ENCODE assay signal across 1 cellular context in the genomic region with DNA sequence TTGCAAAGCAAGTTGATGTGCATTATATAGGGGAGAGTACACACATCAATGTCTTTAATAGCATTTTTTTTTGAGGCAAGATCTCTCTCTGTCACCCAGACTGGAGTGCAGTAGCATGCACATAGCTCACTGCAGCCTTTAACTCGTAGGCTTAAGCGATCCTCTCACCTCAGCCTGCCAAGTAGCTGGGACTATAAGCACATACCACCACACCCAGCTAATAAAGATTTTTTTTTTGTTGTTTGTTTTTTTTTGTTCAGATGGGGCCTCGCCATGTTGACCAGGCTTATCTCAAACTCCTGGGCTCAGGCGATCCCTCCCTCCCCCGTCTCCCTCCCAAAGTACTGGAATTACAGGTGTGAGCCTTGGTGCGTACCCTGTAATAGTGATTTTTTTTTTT.
TF ChIP-seq lines count a peak whose summit lies in the region.

No MANE protein-coding gene starts in this region.

TF ChIP-seq in HEK293, 187 proteins besides CTCF, POLR2A, EP300 and RAD21 (continued from another document and continues in another):
- TF ChIP-seq, protein P1, sequence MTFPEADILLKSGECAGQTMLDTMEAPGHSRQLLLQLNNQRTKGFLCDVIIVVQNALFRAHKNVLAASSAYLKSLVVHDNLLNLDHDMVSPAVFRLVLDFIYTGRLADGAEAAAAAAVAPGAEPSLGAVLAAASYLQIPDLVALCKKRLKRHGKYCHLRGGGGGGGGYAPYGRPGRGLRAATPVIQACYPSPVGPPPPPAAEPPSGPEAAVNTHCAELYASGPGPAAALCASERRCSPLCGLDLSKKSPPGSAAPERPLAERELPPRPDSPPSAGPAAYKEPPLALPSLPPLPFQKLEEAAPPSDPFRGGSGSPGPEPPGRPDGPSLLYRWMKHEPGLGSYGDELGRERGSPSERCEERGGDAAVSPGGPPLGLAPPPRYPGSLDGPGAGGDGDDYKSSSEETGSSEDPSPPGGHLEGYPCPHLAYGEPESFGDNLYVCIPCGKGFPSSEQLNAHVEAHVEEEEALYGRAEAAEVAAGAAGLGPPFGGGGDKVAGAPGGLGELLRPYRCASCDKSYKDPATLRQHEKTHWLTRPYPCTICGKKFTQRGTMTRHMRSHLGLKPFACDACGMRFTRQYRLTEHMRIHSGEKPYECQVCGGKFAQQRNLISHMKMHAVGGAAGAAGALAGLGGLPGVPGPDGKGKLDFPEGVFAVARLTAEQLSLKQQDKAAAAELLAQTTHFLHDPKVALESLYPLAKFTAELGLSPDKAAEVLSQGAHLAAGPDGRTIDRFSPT (tag by site-specific recombination; IDR thresholded peaks at IDR 0.05), result no peak
- TF ChIP-seq KLF10 (tag by site-specific recombination; IDR thresholded peaks at IDR 0.05), result no peak
- no peak for TF ChIP-seq ZNF157 (tag by site-specific recombination; IDR thresholded peaks at IDR 0.05)
- TF ChIP-seq ZNF121 (tag by site-specific recombination; IDR thresholded peaks at IDR 0.05), result no peak
- TF ChIP-seq ZNF311 (tag by site-specific recombination; IDR thresholded peaks at IDR 0.05; ENCODE audit: borderline replicate concordance), result no peak
- 0 out of 2 replicates have a peak, but pooled peaks have one; percentile 36 for TF ChIP-seq ZXDB (tag by site-specific recombination; IDR thresholded peaks at IDR 0.05)
- no peak for TF ChIP-seq ZNF221 (tag by site-specific recombination; IDR thresholded peaks at IDR 0.05; ENCODE audit: borderline replicate concordance)
- TF ChIP-seq, protein P2, sequence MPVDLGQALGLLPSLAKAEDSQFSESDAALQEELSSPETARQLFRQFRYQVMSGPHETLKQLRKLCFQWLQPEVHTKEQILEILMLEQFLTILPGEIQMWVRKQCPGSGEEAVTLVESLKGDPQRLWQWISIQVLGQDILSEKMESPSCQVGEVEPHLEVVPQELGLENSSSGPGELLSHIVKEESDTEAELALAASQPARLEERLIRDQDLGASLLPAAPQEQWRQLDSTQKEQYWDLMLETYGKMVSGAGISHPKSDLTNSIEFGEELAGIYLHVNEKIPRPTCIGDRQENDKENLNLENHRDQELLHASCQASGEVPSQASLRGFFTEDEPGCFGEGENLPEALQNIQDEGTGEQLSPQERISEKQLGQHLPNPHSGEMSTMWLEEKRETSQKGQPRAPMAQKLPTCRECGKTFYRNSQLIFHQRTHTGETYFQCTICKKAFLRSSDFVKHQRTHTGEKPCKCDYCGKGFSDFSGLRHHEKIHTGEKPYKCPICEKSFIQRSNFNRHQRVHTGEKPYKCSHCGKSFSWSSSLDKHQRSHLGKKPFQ (tag by site-specific recombination; IDR thresholded peaks at IDR 0.05), result no peak
- TF ChIP-seq, protein P3, sequence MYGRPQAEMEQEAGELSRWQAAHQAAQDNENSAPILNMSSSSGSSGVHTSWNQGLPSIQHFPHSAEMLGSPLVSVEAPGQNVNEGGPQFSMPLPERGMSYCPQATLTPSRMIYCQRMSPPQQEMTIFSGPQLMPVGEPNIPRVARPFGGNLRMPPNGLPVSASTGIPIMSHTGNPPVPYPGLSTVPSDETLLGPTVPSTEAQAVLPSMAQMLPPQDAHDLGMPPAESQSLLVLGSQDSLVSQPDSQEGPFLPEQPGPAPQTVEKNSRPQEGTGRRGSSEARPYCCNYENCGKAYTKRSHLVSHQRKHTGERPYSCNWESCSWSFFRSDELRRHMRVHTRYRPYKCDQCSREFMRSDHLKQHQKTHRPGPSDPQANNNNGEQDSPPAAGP (tag by site-specific recombination; IDR thresholded peaks at IDR 0.05), result peak; percentile 35; the same call in 1 of the 2 replicates
- no peak for TF ChIP-seq ZNF596 (tag by site-specific recombination; IDR thresholded peaks at IDR 0.05)
- TF ChIP-seq ZNF626 (tag by site-specific recombination; IDR thresholded peaks at IDR 0.05), result no peak
- TF ChIP-seq ZNF544 (tag by site-specific recombination; IDR thresholded peaks at IDR 0.05), result no peak
- no peak for TF ChIP-seq ZNF571 (tag by site-specific recombination; IDR thresholded peaks at IDR 0.05)
- no peak; the same call in 1 of the 2 replicates for TF ChIP-seq ZNF335 (tag by site-specific recombination; conservative IDR thresholded peaks at IDR 0.05)
- TF ChIP-seq, protein P4, sequence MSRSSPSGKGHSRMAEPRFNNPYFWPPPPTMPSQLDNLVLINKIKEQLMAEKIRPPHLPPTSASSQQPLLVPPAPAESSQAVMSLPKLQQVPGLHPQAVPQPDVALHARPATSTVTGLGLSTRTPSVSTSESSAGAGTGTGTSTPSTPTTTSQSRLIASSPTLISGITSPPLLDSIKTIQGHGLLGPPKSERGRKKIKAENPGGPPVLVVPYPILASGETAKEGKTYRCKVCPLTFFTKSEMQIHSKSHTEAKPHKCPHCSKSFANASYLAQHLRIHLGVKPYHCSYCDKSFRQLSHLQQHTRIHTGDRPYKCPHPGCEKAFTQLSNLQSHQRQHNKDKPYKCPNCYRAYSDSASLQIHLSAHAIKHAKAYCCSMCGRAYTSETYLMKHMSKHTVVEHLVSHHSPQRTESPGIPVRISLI (tag by site-specific recombination; IDR thresholded peaks at IDR 0.05), result peak; percentile 88
- TF ChIP-seq, protein P5, sequence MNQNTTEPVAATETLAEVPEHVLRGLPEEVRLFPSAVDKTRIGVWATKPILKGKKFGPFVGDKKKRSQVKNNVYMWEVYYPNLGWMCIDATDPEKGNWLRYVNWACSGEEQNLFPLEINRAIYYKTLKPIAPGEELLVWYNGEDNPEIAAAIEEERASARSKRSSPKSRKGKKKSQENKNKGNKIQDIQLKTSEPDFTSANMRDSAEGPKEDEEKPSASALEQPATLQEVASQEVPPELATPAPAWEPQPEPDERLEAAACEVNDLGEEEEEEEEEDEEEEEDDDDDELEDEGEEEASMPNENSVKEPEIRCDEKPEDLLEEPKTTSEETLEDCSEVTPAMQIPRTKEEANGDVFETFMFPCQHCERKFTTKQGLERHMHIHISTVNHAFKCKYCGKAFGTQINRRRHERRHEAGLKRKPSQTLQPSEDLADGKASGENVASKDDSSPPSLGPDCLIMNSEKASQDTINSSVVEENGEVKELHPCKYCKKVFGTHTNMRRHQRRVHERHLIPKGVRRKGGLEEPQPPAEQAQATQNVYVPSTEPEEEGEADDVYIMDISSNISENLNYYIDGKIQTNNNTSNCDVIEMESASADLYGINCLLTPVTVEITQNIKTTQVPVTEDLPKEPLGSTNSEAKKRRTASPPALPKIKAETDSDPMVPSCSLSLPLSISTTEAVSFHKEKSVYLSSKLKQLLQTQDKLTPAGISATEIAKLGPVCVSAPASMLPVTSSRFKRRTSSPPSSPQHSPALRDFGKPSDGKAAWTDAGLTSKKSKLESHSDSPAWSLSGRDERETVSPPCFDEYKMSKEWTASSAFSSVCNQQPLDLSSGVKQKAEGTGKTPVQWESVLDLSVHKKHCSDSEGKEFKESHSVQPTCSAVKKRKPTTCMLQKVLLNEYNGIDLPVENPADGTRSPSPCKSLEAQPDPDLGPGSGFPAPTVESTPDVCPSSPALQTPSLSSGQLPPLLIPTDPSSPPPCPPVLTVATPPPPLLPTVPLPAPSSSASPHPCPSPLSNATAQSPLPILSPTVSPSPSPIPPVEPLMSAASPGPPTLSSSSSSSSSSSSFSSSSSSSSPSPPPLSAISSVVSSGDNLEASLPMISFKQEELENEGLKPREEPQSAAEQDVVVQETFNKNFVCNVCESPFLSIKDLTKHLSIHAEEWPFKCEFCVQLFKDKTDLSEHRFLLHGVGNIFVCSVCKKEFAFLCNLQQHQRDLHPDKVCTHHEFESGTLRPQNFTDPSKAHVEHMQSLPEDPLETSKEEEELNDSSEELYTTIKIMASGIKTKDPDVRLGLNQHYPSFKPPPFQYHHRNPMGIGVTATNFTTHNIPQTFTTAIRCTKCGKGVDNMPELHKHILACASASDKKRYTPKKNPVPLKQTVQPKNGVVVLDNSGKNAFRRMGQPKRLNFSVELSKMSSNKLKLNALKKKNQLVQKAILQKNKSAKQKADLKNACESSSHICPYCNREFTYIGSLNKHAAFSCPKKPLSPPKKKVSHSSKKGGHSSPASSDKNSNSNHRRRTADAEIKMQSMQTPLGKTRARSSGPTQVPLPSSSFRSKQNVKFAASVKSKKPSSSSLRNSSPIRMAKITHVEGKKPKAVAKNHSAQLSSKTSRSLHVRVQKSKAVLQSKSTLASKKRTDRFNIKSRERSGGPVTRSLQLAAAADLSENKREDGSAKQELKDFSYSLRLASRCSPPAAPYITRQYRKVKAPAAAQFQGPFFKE (tag by site-specific recombination; IDR thresholded peaks at IDR 0.05; ENCODE audit: borderline replicate concordance), result no peak
- no peak for TF ChIP-seq ZSCAN23 (tag by site-specific recombination; IDR thresholded peaks at IDR 0.05)
- TF ChIP-seq, protein P6, sequence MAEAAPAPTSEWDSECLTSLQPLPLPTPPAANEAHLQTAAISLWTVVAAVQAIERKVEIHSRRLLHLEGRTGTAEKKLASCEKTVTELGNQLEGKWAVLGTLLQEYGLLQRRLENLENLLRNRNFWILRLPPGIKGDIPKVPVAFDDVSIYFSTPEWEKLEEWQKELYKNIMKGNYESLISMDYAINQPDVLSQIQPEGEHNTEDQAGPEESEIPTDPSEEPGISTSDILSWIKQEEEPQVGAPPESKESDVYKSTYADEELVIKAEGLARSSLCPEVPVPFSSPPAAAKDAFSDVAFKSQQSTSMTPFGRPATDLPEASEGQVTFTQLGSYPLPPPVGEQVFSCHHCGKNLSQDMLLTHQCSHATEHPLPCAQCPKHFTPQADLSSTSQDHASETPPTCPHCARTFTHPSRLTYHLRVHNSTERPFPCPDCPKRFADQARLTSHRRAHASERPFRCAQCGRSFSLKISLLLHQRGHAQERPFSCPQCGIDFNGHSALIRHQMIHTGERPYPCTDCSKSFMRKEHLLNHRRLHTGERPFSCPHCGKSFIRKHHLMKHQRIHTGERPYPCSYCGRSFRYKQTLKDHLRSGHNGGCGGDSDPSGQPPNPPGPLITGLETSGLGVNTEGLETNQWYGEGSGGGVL (tag by site-specific recombination; IDR thresholded peaks at IDR 0.05), result 0 out of 2 replicates have a peak, but pooled peaks have one; percentile 37
- no peak for TF ChIP-seq ZNF785 (tag by site-specific recombination; IDR thresholded peaks at IDR 0.05)
- TF ChIP-seq, protein P7, sequence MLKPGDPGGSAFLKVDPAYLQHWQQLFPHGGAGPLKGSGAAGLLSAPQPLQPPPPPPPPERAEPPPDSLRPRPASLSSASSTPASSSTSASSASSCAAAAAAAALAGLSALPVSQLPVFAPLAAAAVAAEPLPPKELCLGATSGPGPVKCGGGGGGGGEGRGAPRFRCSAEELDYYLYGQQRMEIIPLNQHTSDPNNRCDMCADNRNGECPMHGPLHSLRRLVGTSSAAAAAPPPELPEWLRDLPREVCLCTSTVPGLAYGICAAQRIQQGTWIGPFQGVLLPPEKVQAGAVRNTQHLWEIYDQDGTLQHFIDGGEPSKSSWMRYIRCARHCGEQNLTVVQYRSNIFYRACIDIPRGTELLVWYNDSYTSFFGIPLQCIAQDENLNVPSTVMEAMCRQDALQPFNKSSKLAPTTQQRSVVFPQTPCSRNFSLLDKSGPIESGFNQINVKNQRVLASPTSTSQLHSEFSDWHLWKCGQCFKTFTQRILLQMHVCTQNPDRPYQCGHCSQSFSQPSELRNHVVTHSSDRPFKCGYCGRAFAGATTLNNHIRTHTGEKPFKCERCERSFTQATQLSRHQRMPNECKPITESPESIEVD (tag by site-specific recombination; IDR thresholded peaks at IDR 0.05), result no peak
- TF ChIP-seq ZFP3 (tag by site-specific recombination; IDR thresholded peaks at IDR 0.05; ENCODE audit: low read depth), result no peak
- TF ChIP-seq ZNF623 (tag by site-specific recombination; IDR thresholded peaks at IDR 0.05), result no peak
- TF ChIP-seq, protein P8, sequence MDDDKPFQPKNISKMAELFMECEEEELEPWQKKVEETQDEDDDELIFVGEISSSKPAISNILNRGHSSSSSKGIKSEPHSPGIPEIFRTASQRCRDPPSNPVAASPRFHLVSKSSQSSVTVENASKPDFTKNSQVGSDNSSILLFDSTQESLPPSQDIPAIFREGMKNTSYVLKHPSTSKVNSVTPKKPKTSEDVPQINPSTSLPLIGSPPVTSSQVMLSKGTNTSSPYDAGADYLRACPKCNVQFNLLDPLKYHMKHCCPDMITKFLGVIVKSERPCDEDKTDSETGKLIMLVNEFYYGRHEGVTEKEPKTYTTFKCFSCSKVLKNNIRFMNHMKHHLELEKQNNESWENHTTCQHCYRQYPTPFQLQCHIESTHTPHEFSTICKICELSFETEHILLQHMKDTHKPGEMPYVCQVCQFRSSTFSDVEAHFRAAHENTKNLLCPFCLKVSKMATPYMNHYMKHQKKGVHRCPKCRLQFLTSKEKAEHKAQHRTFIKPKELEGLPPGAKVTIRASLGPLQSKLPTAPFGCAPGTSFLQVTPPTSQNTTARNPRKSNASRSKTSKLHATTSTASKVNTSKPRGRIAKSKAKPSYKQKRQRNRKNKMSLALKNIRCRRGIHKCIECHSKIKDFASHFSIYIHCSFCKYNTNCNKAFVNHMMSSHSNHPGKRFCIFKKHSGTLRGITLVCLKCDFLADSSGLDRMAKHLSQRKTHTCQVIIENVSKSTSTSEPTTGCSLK (tag by site-specific recombination; IDR thresholded peaks at IDR 0.05), result no peak
- TF ChIP-seq, protein P9, sequence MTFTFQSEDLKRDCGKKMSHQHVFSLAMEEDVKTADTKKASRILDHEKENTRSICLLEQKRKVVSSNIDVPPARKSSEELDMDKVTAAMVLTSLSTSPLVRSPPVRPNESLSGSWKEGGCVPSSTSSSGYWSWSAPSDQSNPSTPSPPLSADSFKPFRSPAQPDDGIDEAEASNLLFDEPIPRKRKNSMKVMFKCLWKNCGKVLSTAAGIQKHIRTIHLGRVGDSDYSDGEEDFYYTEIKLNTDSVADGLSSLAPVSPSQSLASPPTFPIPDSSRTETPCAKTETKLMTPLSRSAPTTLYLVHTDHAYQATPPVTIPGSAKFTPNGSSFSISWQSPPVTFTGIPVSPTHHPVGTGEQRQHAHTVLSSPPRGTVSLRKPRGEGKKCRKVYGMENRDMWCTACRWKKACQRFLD (tag by site-specific recombination; IDR thresholded peaks at IDR 0.05), result no peak
- TF ChIP-seq, protein P10, sequence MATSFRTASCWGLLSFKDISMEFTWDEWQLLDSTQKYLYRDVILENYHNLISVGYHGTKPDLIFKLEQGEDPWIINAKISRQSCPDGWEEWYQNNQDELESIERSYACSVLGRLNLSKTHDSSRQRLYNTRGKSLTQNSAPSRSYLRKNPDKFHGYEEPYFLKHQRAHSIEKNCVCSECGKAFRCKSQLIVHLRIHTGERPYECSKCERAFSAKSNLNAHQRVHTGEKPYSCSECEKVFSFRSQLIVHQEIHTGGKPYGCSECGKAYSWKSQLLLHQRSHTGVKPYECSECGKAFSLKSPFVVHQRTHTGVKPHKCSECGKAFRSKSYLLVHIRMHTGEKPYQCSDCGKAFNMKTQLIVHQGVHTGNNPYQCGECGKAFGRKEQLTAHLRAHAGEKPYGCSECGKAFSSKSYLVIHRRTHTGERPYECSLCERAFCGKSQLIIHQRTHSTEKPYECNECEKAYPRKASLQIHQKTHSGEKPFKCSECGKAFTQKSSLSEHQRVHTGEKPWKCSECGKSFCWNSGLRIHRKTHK (tag by site-specific recombination; IDR thresholded peaks at IDR 0.05), result no peak
- TF ChIP-seq, protein P11, sequence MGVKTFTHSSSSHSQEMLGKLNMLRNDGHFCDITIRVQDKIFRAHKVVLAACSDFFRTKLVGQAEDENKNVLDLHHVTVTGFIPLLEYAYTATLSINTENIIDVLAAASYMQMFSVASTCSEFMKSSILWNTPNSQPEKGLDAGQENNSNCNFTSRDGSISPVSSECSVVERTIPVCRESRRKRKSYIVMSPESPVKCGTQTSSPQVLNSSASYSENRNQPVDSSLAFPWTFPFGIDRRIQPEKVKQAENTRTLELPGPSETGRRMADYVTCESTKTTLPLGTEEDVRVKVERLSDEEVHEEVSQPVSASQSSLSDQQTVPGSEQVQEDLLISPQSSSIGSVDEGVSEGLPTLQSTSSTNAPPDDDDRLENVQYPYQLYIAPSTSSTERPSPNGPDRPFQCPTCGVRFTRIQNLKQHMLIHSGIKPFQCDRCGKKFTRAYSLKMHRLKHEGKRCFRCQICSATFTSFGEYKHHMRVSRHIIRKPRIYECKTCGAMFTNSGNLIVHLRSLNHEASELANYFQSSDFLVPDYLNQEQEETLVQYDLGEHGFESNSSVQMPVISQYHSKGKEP (tag by site-specific recombination; IDR thresholded peaks at IDR 0.05), result no peak
- TF ChIP-seq ZNF292 (tag by site-specific recombination; IDR thresholded peaks at IDR 0.05; ENCODE audit: borderline replicate concordance, low read depth), result no peak
- no peak for TF ChIP-seq ZNF19 (tag by site-specific recombination; IDR thresholded peaks at IDR 0.05; ENCODE audit: low read depth)
- no peak for TF ChIP-seq ZIC2 (tag by site-specific recombination; IDR thresholded peaks at IDR 0.05)
